Comparison of ENCODE assay signal across 19 cellular contexts in genomic region chr3:124694486-124694885, GRCh38.
"Had no signal": no experiment of that assay in that cellular context is flagged by ENCODE, and none has a peak within 500 bp of the region (broad histone marks: within the 10 kb centered on the region; RNA-seq: fewer than 3 reads in every experiment).

No MANE protein-coding gene starts in this region.

- H3K27ac ChIP-seq: colonic mucosa, gastroesophageal sphincter, left ventricle myocardium inferior, lower lobe of right lung, neural progenitor cell, ovary, suprapubic skin, tibial artery had no signal

- ATAC-seq: gastroesophageal sphincter; lower lobe of right lung; natural killer cell treated with Interleukin-12 subunit alpha and Interleukin-12 subunit beta and Interleukin-15 and Interleukin-18, amount 100 ng/mL, for 72 hours; right cardiac atrium; stimulated activated naive CD8-positive, alpha-beta T cell treated with anti-CD3 and anti-CD28 coated beads, Interleukin-15, Interleukin-2, amounts not matched to agents 100 U/mL and 50 U/mL, for 24 hours had no signal

- H3K4me1 ChIP-seq: colonic mucosa, gastroesophageal sphincter, lower lobe of right lung, neural progenitor cell, suprapubic skin, tibial artery had no signal

- H3K9me3 ChIP-seq: colonic mucosa, gastroesophageal sphincter, left ventricle myocardium inferior, lower lobe of right lung, ovary, suprapubic skin, tibial artery had no signal

- H3K4me3 ChIP-seq: colonic mucosa, gastroesophageal sphincter, left ventricle myocardium inferior, lower lobe of right lung, neural progenitor cell, ovary, suprapubic skin, tibial artery had no signal

- H3K27me3 ChIP-seq: colonic mucosa, gastroesophageal sphincter, neural progenitor cell, ovary, suprapubic skin, tibial artery had no signal

- H3K36me3 Mint-ChIP-seq: natural killer cell treated with Interleukin-12 subunit alpha and Interleukin-12 subunit beta and Interleukin-15 and Interleukin-18, amount 100 ng/mL, for 72 hours; neural progenitor cell had no signal

- DNase-seq: caudate nucleus; colonic mucosa; dermis blood vessel endothelial cell; left ventricle myocardium inferior; lower lobe of right lung; mesenchymal stem cell; midbrain; nucleus accumbens; ovary; right cardiac atrium; small intestine; stimulated activated CD4-positive, alpha-beta T cell treated with anti-CD3 and anti-CD28 coated beads, Interleukin-12 subunit alpha, Interleukin-12 subunit beta, amount 100 ng/mL, for 4 hours; stimulated activated CD4-positive, alpha-beta T cell treated with anti-CD3 and anti-CD28 coated beads, Interleukin-2, amount 100 ng/mL, for 48 hours; stimulated activated naive CD8-positive, alpha-beta T cell treated with anti-CD3 and anti-CD28 coated beads, Interleukin-15, Interleukin-2, amounts not matched to agents 100 U/mL and 50 U/mL, for 24 hours; tibial artery had no signal

- H3K4me2 ChIP-seq: neural progenitor cell had no signal

- H3K9ac ChIP-seq: neural progenitor cell had no signal

- H3K4me3 Mint-ChIP-seq: natural killer cell treated with Interleukin-12 subunit alpha and Interleukin-12 subunit beta and Interleukin-15 and Interleukin-18, amount 100 ng/mL, for 72 hours; neural progenitor cell had no signal

- H3K27ac Mint-ChIP-seq: natural killer cell treated with Interleukin-12 subunit alpha and Interleukin-12 subunit beta and Interleukin-15 and Interleukin-18, amount 100 ng/mL, for 72 hours; neural progenitor cell had no signal

- H3K36me3 ChIP-seq: colonic mucosa, gastroesophageal sphincter, lower lobe of right lung, neural progenitor cell, ovary, suprapubic skin had no signal

- H2AFZ ChIP-seq: neural progenitor cell had no signal

- H3K9me3 Mint-ChIP-seq: natural killer cell treated with Interleukin-12 subunit alpha and Interleukin-12 subunit beta and Interleukin-15 and Interleukin-18, amount 100 ng/mL, for 72 hours; neural progenitor cell had no signal
